Comparison of ENCODE assay signal across 11 cellular contexts in the genomic region with DNA sequence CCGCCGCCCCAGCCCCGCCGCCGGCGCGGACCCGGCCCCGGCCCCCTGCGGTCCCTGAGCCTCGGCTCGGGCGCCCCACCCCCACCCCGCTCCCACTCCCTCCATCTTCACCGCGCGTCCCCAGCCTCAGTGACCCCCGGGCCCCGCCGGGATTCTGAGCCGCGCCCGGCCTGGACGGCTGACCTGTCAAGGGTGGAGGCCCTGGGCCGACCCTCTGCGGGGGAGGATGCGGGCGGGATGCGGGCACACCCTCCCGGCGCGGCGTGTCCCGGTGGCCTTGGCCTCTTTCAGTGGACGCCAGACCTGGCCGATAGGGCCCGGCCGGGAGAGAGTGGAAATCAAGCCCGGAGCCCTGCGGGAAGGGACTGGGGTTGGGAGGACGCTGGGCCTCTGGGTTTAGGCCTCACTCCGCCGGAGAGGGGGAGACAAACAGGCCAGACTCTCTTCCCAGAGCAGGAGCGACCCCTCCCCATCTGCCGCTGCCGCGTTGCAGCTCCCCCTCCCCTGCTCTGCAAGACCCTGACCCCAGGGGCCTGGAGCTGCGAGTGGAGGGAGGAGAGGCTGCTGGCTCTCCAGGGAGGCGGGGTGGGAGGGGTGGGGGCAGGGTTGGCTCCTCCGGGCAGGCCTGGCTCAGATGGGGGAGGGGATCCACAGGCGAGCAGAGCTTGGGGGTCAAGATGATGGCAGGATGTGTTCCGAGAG. TPM values are rescaled to one million over a fixed set of nuclear protein-coding genes. Genes with fewer than 3 reads are reported as not detected.
DNase-seq lines count a peak whose midpoint lies in the region; ATAC-seq, FAIRE-seq and TF ChIP-seq lines count a peak whose summit lies in the region.
"Had no signal": no experiment of that assay in that cellular context is flagged by ENCODE, and none has a peak within 500 bp of the region (broad histone marks: within the 10 kb centered on the region; RNA-seq: fewer than 3 reads in every experiment).

No MANE protein-coding gene starts in this region.

- H3K4me1 ChIP-seq in RWPE2 (ENCODE audit: insufficient read depth, poor library complexity, severe bottlenecking) (no peaks in the 10 kb centered on the region), small intestine (ENCODE audit: control insufficient read depth in 2 of 2, insufficient read depth in 1 of 2, low read depth in 1 of 2, low read length in 1 of 2) (no peaks in the 10 kb centered on the region)

- no peak for ATAC-seq in RWPE2 (ENCODE audit: low read depth)
- ATAC-seq in left ventricle myocardium superior, result no peak
- ATAC-seq in GM18907 (IDR thresholded peaks at IDR 0.05; ENCODE audit: unreplicated experiment), result no peak

- H3K27ac ChIP-seq in RWPE2 (ENCODE audit: poor library complexity, severe bottlenecking) (no peak overlapping the region), small intestine (ENCODE audit: low read depth in 1 of 2, low read length in 1 of 2) (no peak overlapping the region)

- FAIRE-seq in small intestine (lab: Jason Lieb, UNC), result no peak
- FAIRE-seq: A204.1, keratinocyte had no signal

- DNase-seq in NCI-H1417 (lab: John Stamatoyannopoulos, UW) (peak in 2 of 3 experiments; percentile 38 to 61), NCI-H1417 treated with DMSO at 0.1 percent for 48 hours (lab: John Stamatoyannopoulos, UW) (no peak), RWPE2 (ENCODE audit: low spot score) (peak; percentile 45), left ventricle myocardium superior (peak; percentile 29), small intestine (no peak), NCI-H2196 (lab: John Stamatoyannopoulos, UW; ENCODE audit: unreplicated experiment) (no peak), HCEC 1CT (no peak)

- TF ChIP-seq CTCF in RWPE2 (IDR thresholded peaks at IDR 0.05; ENCODE audit: poor library complexity, severe bottlenecking), result no peak

- peaks cover 35% of the 10 kb centered on the region for H3K27me3 ChIP-seq in RWPE2 (ENCODE audit: insufficient read depth, poor library complexity, severe bottlenecking)
- H3K27me3 ChIP-seq in small intestine (ENCODE audit: control insufficient read depth in 2 of 2, insufficient read depth in 2 of 2, low read length in 2 of 2), result peaks cover 18 to 25% of the 10 kb centered on the region in 2 donors

- WGBS in small intestine, 3 donors, result 9 to 14% (median 9%) methylated on average over 22 to 52 of the region's 52 CpGs

- intact Hi-C loops in left ventricle myocardium superior (cut with micrococcal nuclease), result no loop called here

- H3K4me3 ChIP-seq in RWPE2 (ENCODE audit: severe bottlenecking) (no peak overlapping the region), small intestine (ENCODE audit: low read depth in 1 of 2, low read length in 2 of 2) (peak overlapping the region; percentile 35 to 60)

- no peaks in the 10 kb centered on the region for H3K9me3 ChIP-seq in RWPE2 (ENCODE audit: severe bottlenecking)
- H3K9me3 ChIP-seq in small intestine (ENCODE audit: control insufficient read depth, low read depth), result no peaks in the 10 kb centered on the region
- H3K9me3 ChIP-seq: adrenal gland had no signal

- no peaks in the 10 kb centered on the region for H3K36me3 ChIP-seq in RWPE2 (ENCODE audit: low read depth)
- H3K36me3 ChIP-seq in small intestine (ENCODE audit: control insufficient read depth in 2 of 2, insufficient read depth in 2 of 2, low read length in 2 of 2), result no peaks in the 10 kb centered on the region

RNA-seq across cellular contexts. Expression of a gene that starts 0.5 kb away (rescaled TPM):
- total RNA-seq in left ventricle myocardium superior, result 0.57 TPM
- polyA plus RNA-seq in small intestine, result 1 to 10 TPM in 1 of 3 donors, under 1 TPM in 2; 0.22 to 3.5 (median 0.27) TPM

RNA-seq across cellular contexts. Expression of a gene that starts 18.5 kb away (rescaled TPM):
- 42.7 TPM for total RNA-seq in left ventricle myocardium superior
- 100 to 1,000 TPM in 2 of 3 donors, 10 to 100 TPM in 1; 61.2 to 371 (median 336) TPM for polyA plus RNA-seq in small intestine

RNA-seq across cellular contexts. Expression of a gene that starts 22.9 kb away (rescaled TPM):
- total RNA-seq in left ventricle myocardium superior, result 458 TPM
- polyA plus RNA-seq in small intestine, result 100 to 1,000 TPM in 1 of 3 donors, 10 to 100 TPM in 2; 14.6 to 115 (median 54.3) TPM

RNA-seq across cellular contexts. Expression of a gene that starts 26.8 kb away (rescaled TPM):
- total RNA-seq in left ventricle myocardium superior, result 22.2 TPM
- 10 to 100 TPM; 28.2 to 85.9 (median 79.8) TPM for polyA plus RNA-seq in small intestine

RNA-seq across cellular contexts. Expression of a gene that starts 38.4 kb away (rescaled TPM):
- not detected for total RNA-seq in left ventricle myocardium superior
- under 1 TPM in 1 of 3 donors, not detected in 2; 0.33 TPM for polyA plus RNA-seq in small intestine

Comparison
In these comparisons a context has a peak if more than half of its experiments do, and no peak if none do; other contexts are left out.
1. DNase-seq: peak in NCI-H1417 (2 of 3), RWPE2 (single experiment) and left ventricle myocardium superior (single experiment); none in NCI-H1417 treated with DMSO at 0.1 percent for 48 hours (single experiment), small intestine (single experiment), NCI-H2196 (single experiment) and HCEC 1CT (single experiment).